Comparison of ENCODE assay signal across 10 cellular contexts in the genomic region with DNA sequence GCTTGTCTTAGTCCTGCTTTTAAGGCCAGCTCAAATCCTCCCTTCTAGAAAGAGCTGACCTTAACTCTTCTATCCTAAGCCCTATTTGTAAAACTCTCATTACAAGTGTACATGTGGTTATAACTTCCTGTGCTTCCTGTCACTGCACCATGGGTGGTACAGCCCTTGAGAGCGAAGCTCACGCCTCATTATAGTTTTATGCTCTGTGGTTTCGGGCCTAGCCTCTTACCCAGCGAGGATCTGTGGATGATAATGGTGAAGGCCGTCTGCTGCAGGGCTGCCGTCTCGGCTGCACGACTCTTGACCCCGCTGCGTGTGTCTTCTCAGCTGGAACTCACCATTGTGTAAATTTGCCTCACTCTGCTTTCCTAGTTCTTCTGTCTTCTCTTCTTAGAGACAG.
DNase-seq lines count a peak whose midpoint lies in the region; ATAC-seq and TF ChIP-seq lines count a peak whose summit lies in the region.
"Had no signal": no experiment of that assay in that cellular context is flagged by ENCODE, and none has a peak within 500 bp of the region (broad histone marks: within the 10 kb centered on the region; RNA-seq: fewer than 3 reads in every experiment).

No MANE protein-coding gene starts in this region.

- peaks cover 34% of the 10 kb centered on the region for H3K4me1 Mint-ChIP-seq in activated naive CD4-positive, alpha-beta T cell treated with anti-CD3 and anti-CD28 coated beads, Interleukin-2, amount 10 ng/mL, durations not matched to agents 7 days and 5 days

- H3K9me3 Mint-ChIP-seq in activated naive CD4-positive, alpha-beta T cell treated with anti-CD3 and anti-CD28 coated beads, Interleukin-2, amount 10 ng/mL, durations not matched to agents 7 days and 5 days, result no peaks in the 10 kb centered on the region

- peak overlapping the region; percentile 88 for H3K27ac Mint-ChIP-seq in activated naive CD4-positive, alpha-beta T cell treated with anti-CD3 and anti-CD28 coated beads, Interleukin-2, amount 10 ng/mL, durations not matched to agents 7 days and 5 days

- no peak overlapping the region for H3K4me3 ChIP-seq in GM12864 (ENCODE audit: low read depth, low read length)
- H3K4me3 ChIP-seq: heart left ventricle, thoracic aorta had no signal

- H3K36me3 Mint-ChIP-seq in activated naive CD4-positive, alpha-beta T cell treated with anti-CD3 and anti-CD28 coated beads, Interleukin-2, amount 10 ng/mL, durations not matched to agents 7 days and 5 days, result peaks cover 48% of the 10 kb centered on the region

- CTCF ChIA-PET in activated naive CD4-positive, alpha-beta T cell treated with anti-CD3 and anti-CD28 coated beads, Interleukin-2, amount 10 ng/mL, durations not matched to agents 7 days and 5 days (lab: Charles Lee), result interaction anchor here (1.1 to 2.2 kb wide), 3 partner anchors 55 to 193 kb away, joined by 3 to 8 read pairs (median 3); no protein-coding TSS in a partner anchor

- H3K27me3 Mint-ChIP-seq in activated naive CD4-positive, alpha-beta T cell treated with anti-CD3 and anti-CD28 coated beads, Interleukin-2, amount 10 ng/mL, durations not matched to agents 7 days and 5 days, result no peaks in the 10 kb centered on the region

- ATAC-seq in GM21825 (IDR thresholded peaks at IDR 0.05; ENCODE audit: unreplicated experiment) (peak; percentile 95), omental fat pad (ENCODE audit: low FRiP score) (no peak)

- peak overlapping the region; percentile 6 for H3K4me3 Mint-ChIP-seq in activated naive CD4-positive, alpha-beta T cell treated with anti-CD3 and anti-CD28 coated beads, Interleukin-2, amount 10 ng/mL, durations not matched to agents 7 days and 5 days

- no peak for TF ChIP-seq CTCF in GM12864 (IDR thresholded peaks at IDR 0.05; ENCODE audit: low read depth, low read length, missing control alignments)
- TF ChIP-seq CTCF in omental fat pad (IDR thresholded peaks at IDR 0.05), result no peak

- DNase-seq in GM12864 (ENCODE audit: low read depth) (peak; percentile 4), NCI-H146 (lab: John Stamatoyannopoulos, UW) (peak; percentile 46), SHP77 treated with DMSO at 0.1 percent for 48 hours (lab: John Stamatoyannopoulos, UW) (no peak), iPS-NIHi11 (ENCODE audit: low spot score) (no peak), omental fat pad (ENCODE audit: low spot score) (no peak)
- peak; percentile 70 for DNase-seq in activated naive CD4-positive, alpha-beta T cell treated with anti-CD3 and anti-CD28 coated beads, Interleukin-2, amount 10 ng/mL, durations not matched to agents 7 days and 5 days
- DNase-seq in stimulated activated CD8-positive, alpha-beta memory T cell treated with anti-CD3 and anti-CD28 coated beads, Interleukin-4, amount 100 ng/mL, for 48 hours, result peak; percentile 37
- DNase-seq: heart left ventricle had no signal

Comparison
In these comparisons a context has a peak if more than half of its experiments do, and no peak if none do; other contexts are left out.
1. DNase-seq: peak in GM12864 (single experiment), NCI-H146 (single experiment), activated naive CD4-positive, alpha-beta T cell treated with anti-CD3 and anti-CD28 coated beads, Interleukin-2, amount 10 ng/mL, durations not matched to agents 7 days and 5 days (single experiment) and stimulated activated CD8-positive, alpha-beta memory T cell treated with anti-CD3 and anti-CD28 coated beads, Interleukin-4, amount 100 ng/mL, for 48 hours (single experiment); none in SHP77 treated with DMSO at 0.1 percent for 48 hours (single experiment), iPS-NIHi11 (single experiment) and omental fat pad (single experiment).